1 cellular context compared by ENCODE assay signal in the genomic region with DNA sequence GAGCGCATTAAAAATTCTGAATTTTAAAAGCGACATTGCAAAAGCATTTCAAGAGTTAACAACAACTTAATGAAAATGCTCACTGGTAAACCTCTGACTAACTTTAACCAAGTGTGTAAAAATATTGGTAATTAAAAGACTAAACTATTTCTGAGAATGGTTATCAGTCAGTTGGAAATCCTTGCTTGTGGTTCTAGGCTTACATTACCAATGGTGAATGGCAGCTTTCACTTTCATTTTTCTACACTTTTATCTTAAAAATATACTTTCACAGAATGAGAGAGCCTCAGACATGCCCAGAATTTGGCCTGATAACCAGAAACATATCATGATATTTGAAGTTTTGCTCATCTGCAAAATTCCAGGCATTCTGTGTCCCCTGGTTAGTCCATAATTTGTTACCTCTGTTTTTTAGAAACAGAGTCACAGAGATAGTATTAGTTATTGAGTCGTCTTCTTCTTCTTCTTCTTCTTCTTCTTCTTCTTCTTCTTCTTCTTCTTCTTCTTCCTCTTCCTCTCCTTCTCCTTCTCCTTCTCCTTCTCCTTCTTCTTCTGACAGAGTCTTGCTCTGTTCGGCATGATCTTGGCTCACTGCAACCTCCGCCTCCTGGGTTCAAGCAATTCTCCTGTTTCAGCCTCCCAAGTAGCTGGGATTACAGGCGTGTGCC.
A peak's percentile ranks its signal among the peaks of the same experiment; 100 is the strongest.
TF ChIP-seq lines count a peak whose summit lies in the region.

No MANE protein-coding gene starts in this region.

TF ChIP-seq in HEK293, 187 proteins besides CTCF, POLR2A, EP300 and RAD21:
- TF ChIP-seq ZNF513 (tag by site-specific recombination; IDR thresholded peaks at IDR 0.05): peak; percentile 59; the same call in 1 of the 2 replicates
- TF ChIP-seq, protein P1, sequence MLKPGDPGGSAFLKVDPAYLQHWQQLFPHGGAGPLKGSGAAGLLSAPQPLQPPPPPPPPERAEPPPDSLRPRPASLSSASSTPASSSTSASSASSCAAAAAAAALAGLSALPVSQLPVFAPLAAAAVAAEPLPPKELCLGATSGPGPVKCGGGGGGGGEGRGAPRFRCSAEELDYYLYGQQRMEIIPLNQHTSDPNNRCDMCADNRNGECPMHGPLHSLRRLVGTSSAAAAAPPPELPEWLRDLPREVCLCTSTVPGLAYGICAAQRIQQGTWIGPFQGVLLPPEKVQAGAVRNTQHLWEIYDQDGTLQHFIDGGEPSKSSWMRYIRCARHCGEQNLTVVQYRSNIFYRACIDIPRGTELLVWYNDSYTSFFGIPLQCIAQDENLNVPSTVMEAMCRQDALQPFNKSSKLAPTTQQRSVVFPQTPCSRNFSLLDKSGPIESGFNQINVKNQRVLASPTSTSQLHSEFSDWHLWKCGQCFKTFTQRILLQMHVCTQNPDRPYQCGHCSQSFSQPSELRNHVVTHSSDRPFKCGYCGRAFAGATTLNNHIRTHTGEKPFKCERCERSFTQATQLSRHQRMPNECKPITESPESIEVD (tag by site-specific recombination; IDR thresholded peaks at IDR 0.05): no peak
- TF ChIP-seq ZNF174 (tag by site-specific recombination; IDR thresholded peaks at IDR 0.05): no peak
- TF ChIP-seq YY1 (tag by site-specific recombination; IDR thresholded peaks at IDR 0.05): no peak
- 0 out of 2 replicates have a peak, but pooled peaks have one; percentile 18 for TF ChIP-seq PRDM1 (tag by site-specific recombination; IDR thresholded peaks at IDR 0.05)
- TF ChIP-seq, protein P2, sequence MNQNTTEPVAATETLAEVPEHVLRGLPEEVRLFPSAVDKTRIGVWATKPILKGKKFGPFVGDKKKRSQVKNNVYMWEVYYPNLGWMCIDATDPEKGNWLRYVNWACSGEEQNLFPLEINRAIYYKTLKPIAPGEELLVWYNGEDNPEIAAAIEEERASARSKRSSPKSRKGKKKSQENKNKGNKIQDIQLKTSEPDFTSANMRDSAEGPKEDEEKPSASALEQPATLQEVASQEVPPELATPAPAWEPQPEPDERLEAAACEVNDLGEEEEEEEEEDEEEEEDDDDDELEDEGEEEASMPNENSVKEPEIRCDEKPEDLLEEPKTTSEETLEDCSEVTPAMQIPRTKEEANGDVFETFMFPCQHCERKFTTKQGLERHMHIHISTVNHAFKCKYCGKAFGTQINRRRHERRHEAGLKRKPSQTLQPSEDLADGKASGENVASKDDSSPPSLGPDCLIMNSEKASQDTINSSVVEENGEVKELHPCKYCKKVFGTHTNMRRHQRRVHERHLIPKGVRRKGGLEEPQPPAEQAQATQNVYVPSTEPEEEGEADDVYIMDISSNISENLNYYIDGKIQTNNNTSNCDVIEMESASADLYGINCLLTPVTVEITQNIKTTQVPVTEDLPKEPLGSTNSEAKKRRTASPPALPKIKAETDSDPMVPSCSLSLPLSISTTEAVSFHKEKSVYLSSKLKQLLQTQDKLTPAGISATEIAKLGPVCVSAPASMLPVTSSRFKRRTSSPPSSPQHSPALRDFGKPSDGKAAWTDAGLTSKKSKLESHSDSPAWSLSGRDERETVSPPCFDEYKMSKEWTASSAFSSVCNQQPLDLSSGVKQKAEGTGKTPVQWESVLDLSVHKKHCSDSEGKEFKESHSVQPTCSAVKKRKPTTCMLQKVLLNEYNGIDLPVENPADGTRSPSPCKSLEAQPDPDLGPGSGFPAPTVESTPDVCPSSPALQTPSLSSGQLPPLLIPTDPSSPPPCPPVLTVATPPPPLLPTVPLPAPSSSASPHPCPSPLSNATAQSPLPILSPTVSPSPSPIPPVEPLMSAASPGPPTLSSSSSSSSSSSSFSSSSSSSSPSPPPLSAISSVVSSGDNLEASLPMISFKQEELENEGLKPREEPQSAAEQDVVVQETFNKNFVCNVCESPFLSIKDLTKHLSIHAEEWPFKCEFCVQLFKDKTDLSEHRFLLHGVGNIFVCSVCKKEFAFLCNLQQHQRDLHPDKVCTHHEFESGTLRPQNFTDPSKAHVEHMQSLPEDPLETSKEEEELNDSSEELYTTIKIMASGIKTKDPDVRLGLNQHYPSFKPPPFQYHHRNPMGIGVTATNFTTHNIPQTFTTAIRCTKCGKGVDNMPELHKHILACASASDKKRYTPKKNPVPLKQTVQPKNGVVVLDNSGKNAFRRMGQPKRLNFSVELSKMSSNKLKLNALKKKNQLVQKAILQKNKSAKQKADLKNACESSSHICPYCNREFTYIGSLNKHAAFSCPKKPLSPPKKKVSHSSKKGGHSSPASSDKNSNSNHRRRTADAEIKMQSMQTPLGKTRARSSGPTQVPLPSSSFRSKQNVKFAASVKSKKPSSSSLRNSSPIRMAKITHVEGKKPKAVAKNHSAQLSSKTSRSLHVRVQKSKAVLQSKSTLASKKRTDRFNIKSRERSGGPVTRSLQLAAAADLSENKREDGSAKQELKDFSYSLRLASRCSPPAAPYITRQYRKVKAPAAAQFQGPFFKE (tag by site-specific recombination; IDR thresholded peaks at IDR 0.05; ENCODE audit: borderline replicate concordance): no peak
